Comparison of ENCODE assay signal across 26 cellular contexts in the genomic region with DNA sequence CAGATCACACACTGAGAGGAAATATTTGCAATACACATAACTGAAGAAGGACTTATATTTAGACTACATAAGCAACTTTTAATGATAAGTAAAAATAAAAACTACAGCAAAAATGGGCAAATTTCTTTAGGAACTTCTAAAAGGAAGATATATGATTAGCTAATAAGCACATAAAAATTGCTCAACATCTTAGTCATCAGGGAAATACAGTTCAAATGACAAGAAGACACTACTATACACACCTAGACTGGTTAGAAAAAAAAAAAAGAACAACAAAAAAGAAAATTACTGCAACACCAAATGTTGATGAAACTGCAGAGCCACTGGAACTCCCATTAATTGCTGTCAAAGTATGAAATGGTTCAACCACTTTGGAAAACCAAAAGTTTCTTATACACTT.
"Had no signal": no experiment of that assay in that cellular context is flagged by ENCODE, and none has a peak within 500 bp of the region (broad histone marks: within the 10 kb centered on the region; RNA-seq: fewer than 3 reads in every experiment).

No MANE protein-coding gene starts in this region.

- ATAC-seq: activated CD8-positive, alpha-beta T cell treated with anti-CD3 and anti-CD28 coated beads, Interleukin-2, amount 10 ng/mL, durations not matched to agents 7 days and 5 days; activated naive CD4-positive, alpha-beta T cell treated with anti-CD3 and anti-CD28 coated beads, Interleukin-2, amount 50 U/mL, for 72 hours; body of pancreas had no signal

- DNase-seq: activated CD4-positive, alpha-beta T cell treated with anti-CD3 and anti-CD28 coated beads, Interleukin-2, amount 10 ng/mL, durations not matched to agents 24 days and 14 days; activated CD4-positive, alpha-beta T cell treated with anti-CD3 and anti-CD28 coated beads, Interleukin-2, amount 50 U/mL, for 4 hours; activated CD8-positive, alpha-beta T cell treated with anti-CD3 and anti-CD28 coated beads, Interleukin-2, amount 10 ng/mL, durations not matched to agents 7 days and 5 days; activated gamma-delta T cell treated with Interleukin-2 at 50 U/mL for 16 hours; activated naive CD4-positive, alpha-beta T cell treated with anti-CD3 and anti-CD28 coated beads for 36 hours; activated T-cell treated with anti-CD3 and anti-CD28 coated beads, Interleukin-2, amount 50 U/mL, for 24 hours; adrenal gland; body of pancreas; central memory CD4-positive, alpha-beta T cell; NCI-H1105; NCI-H1417 treated with DMSO at 0.1 percent for 48 hours; NCI-H187 treated with DMSO at 0.1 percent for 48 hours; NCI-H2081; NCI-H2171 treated with DMSO at 0.1 percent for 48 hours; NCI-H2227 treated with DMSO at 0.1 percent for 48 hours; NCI-H446; NCI-H510A treated with DMSO at 0.1 percent for 48 hours; NCI-H526 treated with DMSO at 0.1 percent for 48 hours; NCI-H82; Peyer's patch; Right ventricle myocardium superior; RPMI8226; SJCRH30; T1000 had no signal

- H3K36me3 ChIP-seq: adrenal gland, Peyer's patch, SJCRH30 had no signal

- H3K9me3 ChIP-seq: adrenal gland, body of pancreas, Peyer's patch had no signal

- H3K4me1 ChIP-seq: adrenal gland, body of pancreas, Peyer's patch, SJCRH30 had no signal

- H3K27ac ChIP-seq: adrenal gland, body of pancreas, Peyer's patch, SJCRH30, SK-N-MC had no signal

- H3K27me3 ChIP-seq: adrenal gland, body of pancreas, Peyer's patch, SJCRH30 had no signal

- H3K4me3 ChIP-seq: adrenal gland, body of pancreas, Peyer's patch, SJCRH30, SK-N-MC had no signal
